Comparison of ENCODE assay signal across 1 cellular context in the genomic region with DNA sequence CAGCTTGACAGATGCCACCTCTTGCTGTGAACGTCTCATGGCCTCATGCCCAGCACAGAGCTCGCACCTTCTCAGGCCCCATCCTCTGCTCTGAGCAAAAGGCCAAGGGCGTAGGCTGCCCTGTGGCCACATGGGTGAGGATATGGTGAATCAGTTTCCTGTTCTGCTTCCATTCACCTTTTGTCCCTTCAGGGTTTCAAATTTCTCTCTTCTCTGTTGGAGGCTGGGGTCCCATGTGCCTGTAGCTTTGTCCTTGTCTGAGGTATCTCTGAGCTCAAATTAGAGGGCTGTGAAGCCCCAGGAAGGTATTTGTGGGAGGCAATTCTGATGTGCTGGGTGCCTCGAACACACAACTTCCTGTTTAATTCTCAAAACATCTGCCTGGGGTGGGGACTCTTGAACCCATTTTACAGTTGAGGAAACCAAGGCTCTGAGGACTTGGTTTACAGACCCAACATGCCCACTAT.
TF ChIP-seq lines count a peak whose summit lies in the region.

No MANE protein-coding gene starts in this region.

TF ChIP-seq in GM23338, 12 proteins besides CTCF, POLR2A, EP300 and RAD21 (continued from another document):
- TF ChIP-seq, protein P1, sequence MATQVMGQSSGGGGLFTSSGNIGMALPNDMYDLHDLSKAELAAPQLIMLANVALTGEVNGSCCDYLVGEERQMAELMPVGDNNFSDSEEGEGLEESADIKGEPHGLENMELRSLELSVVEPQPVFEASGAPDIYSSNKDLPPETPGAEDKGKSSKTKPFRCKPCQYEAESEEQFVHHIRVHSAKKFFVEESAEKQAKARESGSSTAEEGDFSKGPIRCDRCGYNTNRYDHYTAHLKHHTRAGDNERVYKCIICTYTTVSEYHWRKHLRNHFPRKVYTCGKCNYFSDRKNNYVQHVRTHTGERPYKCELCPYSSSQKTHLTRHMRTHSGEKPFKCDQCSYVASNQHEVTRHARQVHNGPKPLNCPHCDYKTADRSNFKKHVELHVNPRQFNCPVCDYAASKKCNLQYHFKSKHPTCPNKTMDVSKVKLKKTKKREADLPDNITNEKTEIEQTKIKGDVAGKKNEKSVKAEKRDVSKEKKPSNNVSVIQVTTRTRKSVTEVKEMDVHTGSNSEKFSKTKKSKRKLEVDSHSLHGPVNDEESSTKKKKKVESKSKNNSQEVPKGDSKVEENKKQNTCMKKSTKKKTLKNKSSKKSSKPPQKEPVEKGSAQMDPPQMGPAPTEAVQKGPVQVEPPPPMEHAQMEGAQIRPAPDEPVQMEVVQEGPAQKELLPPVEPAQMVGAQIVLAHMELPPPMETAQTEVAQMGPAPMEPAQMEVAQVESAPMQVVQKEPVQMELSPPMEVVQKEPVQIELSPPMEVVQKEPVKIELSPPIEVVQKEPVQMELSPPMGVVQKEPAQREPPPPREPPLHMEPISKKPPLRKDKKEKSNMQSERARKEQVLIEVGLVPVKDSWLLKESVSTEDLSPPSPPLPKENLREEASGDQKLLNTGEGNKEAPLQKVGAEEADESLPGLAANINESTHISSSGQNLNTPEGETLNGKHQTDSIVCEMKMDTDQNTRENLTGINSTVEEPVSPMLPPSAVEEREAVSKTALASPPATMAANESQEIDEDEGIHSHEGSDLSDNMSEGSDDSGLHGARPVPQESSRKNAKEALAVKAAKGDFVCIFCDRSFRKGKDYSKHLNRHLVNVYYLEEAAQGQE (IDR thresholded peaks at IDR 0.05; ENCODE audit: unreplicated experiment) = no peak
